Comparison of ENCODE assay signal across 18 cellular contexts in genomic region chr19:37938379-37938778, GRCh38. TPM values are rescaled to one million over a fixed set of nuclear protein-coding genes. Genes with fewer than 3 reads are reported as not detected.
DNase-seq lines count a peak whose midpoint lies in the region; ATAC-seq, FAIRE-seq and TF ChIP-seq lines count a peak whose summit lies in the region.
"Had no signal": no experiment of that assay in that cellular context is flagged by ENCODE, and none has a peak within 500 bp of the region (broad histone marks: within the 10 kb centered on the region; RNA-seq: fewer than 3 reads in every experiment).

No MANE protein-coding gene starts in this region.

- H3K27ac Mint-ChIP-seq in stimulated activated naive B cell treated with anti-CD40 and anti-IgM and Interleukin-4, amounts not matched to agents 10 μg/mL and 1 μg/mL and 100 μg/mL, for 72 hours = peak overlapping the region; percentile 20
- H3K27ac Mint-ChIP-seq: GM23338 had no signal

- TF ChIP-seq CTCF in MM.1S (IDR thresholded peaks at IDR 0.05; ENCODE audit: low read length) = no peak
- no peak for TF ChIP-seq CTCF in GM12878 (IDR thresholded peaks at IDR 0.05 in 2 of 3, conservative IDR thresholded peaks at IDR 0.05 in 1 of 3; ENCODE audit: control insufficient read depth in 2 of 3, extremely low read depth in 1 of 3, insufficient read depth in 1 of 3, low read depth in 3 of 3, low read length in 3 of 3)
- TF ChIP-seq CTCF in esophagus squamous epithelium (IDR thresholded peaks at IDR 0.05) = no peak

- no peaks in the 10 kb centered on the region for H3K27me3 ChIP-seq in MM.1S (replicated peaks; ENCODE audit: insufficient read depth, low read length)
- no peaks in the 10 kb centered on the region for H3K27me3 ChIP-seq in GM12878 (replicated peaks in 1 of 2; ENCODE audit: control insufficient read depth in 2 of 2, insufficient read depth in 2 of 2, low read length in 1 of 2)
- H3K27me3 ChIP-seq in esophagus squamous epithelium = no peaks in the 10 kb centered on the region
- H3K27me3 ChIP-seq: BLaER1 treated with 17β-estradiol and CSF1 and Interleukin-3, amounts not matched to agents 10 nM and 100 nM had no signal

- RAD21 ChIA-PET in GM12878 (lab: Charles Lee; ENCODE audit: unreplicated experiment) = interaction anchor here (1.1 to 1.3 kb wide), 2 partner anchors 15 to 108 kb away, joined by 4 to 5 read pairs; no protein-coding TSS in a partner anchor

- POLR2A ChIA-PET in GM12878 (lab: Charles Lee) = interaction anchor here (0.5 to 1.2 kb wide), 4 partner anchors 19 to 911 kb away, joined by 3 to 4 read pairs (median 4); no protein-coding TSS in a partner anchor

- H3K9ac ChIP-seq in MM.1S (ENCODE audit: low read length) = no peak overlapping the region
- H3K9ac ChIP-seq in GM12878 (ENCODE audit: control insufficient read depth, insufficient read depth, low read length) = no peak overlapping the region
- H3K9ac ChIP-seq: BLaER1 treated with 17β-estradiol and CSF1 and Interleukin-3, amounts not matched to agents 10 nM and 100 nM had no signal

- DNase-seq in activated effector memory CD4-positive, alpha-beta T cell treated with anti-CD3 and anti-CD28 coated beads, Interleukin-2, amount 50 U/mL, for 16 hours = peak; percentile 2
- DNase-seq in activated effector memory CD4-positive, alpha-beta T cell treated with Interleukin-2 at 50 U/mL for 16 hours = no peak
- DNase-seq in MM.1S (peak; percentile 21), GM12878 (ENCODE audit: low read depth, low spot score) (no peak), esophagus squamous epithelium (lab: John Stamatoyannopoulos, UW) (no peak)
- no peak for DNase-seq in stimulated activated naive B cell treated with anti-CD40 and anti-IgM and Interleukin-4, amounts not matched to agents 10 μg/mL and 1 μg/mL and 100 μg/mL, for 72 hours
- DNase-seq in activated CD4-positive, alpha-beta T cell treated with anti-CD3 and anti-CD28 coated beads for 48 hours = no peak
- DNase-seq: AML-193; CD4-positive, CD25-positive, alpha-beta regulatory T cell; COR-L47; DND-41; GDM1; H7 had no signal

- TF ChIP-seq EP300 in GM12878 (IDR thresholded peaks at IDR 0.05; ENCODE audit: borderline replicate concordance in 1 of 2, control insufficient read depth in 1 of 2, low read depth in 2 of 2, low read length in 2 of 2) = no peak

- no peak overlapping the region for H3K4me3 Mint-ChIP-seq in stimulated activated naive B cell treated with anti-CD40 and anti-IgM and Interleukin-4, amounts not matched to agents 10 μg/mL and 1 μg/mL and 100 μg/mL, for 72 hours
- H3K4me3 Mint-ChIP-seq: CD4-positive, CD25-positive, alpha-beta regulatory T cell; GM23338 had no signal

- TF ChIP-seq POLR2A in GM12878 (IDR thresholded peaks at IDR 0.05; ENCODE audit: low read depth, low read length) (no peak), esophagus squamous epithelium (IDR thresholded peaks at IDR 0.05) (no peak)

- H3K9me3 ChIP-seq in MM.1S (replicated peaks; ENCODE audit: insufficient read depth, low read length) = no peaks in the 10 kb centered on the region
- H3K9me3 ChIP-seq in GM12878 (replicated peaks; ENCODE audit: control insufficient read depth, insufficient read depth, low read length) = peaks cover 31% of the 10 kb centered on the region
- peaks cover 0 to 6% (median 0%) of the 10 kb centered on the region in 3 donors for H3K9me3 ChIP-seq in esophagus squamous epithelium

- ATAC-seq in GM12878 (no peak), GM21786 (IDR thresholded peaks at IDR 0.05; ENCODE audit: unreplicated experiment) (no peak)
- ATAC-seq in stimulated activated naive B cell treated with anti-CD40 and anti-IgM and Interleukin-4, amounts not matched to agents 10 μg/mL and 1 μg/mL and 100 μg/mL, for 72 hours (replicated peaks) = no peak
- ATAC-seq: GM23338 had no signal

- no peaks in the 10 kb centered on the region for H3K9me2 ChIP-seq in MM.1S (replicated peaks; ENCODE audit: insufficient read depth, low read length)

- no peaks in the 10 kb centered on the region for H4K20me1 ChIP-seq in MM.1S (ENCODE audit: insufficient read depth, low read length)
- H4K20me1 ChIP-seq in GM12878 (ENCODE audit: control insufficient read depth, insufficient read depth) = no peaks in the 10 kb centered on the region; the same call in 1 of the 2 replicates

- H3K9me3 Mint-ChIP-seq in stimulated activated naive B cell treated with anti-CD40 and anti-IgM and Interleukin-4, amounts not matched to agents 10 μg/mL and 1 μg/mL and 100 μg/mL, for 72 hours = peaks cover 0 to 2% of the 10 kb centered on the region in 2 donors

- no TSS peak for BruUV-seq in GM12878 (replicated peaks; lab: Mats Ljungman, UMichigan)

- no peak for FAIRE-seq in GM12878 (lab: Jason Lieb, UNC)

- H3K4me1 Mint-ChIP-seq in stimulated activated naive B cell treated with anti-CD40 and anti-IgM and Interleukin-4, amounts not matched to agents 10 μg/mL and 1 μg/mL and 100 μg/mL, for 72 hours = peaks cover 37 to 67% of the 10 kb centered on the region in 2 donors

- H3K79me2 ChIP-seq in MM.1S (ENCODE audit: low read length) = 0 out of 2 replicates have a peak, but pooled peaks cover 9% of the 10 kb centered on the region
- H3K79me2 ChIP-seq in GM12878 (ENCODE audit: control insufficient read depth, insufficient read depth, low read length) = peaks cover 72% of the 10 kb centered on the region

- CTCF ChIA-PET in GM12878 (lab: Yijun Ruan, JAX) = interaction anchor here (0.6 to 2.0 kb wide), 4 partner anchors 10 to 1726 kb away, joined by 3 to 7 read pairs (median 4); no protein-coding TSS in a partner anchor

- H2AFZ ChIP-seq in MM.1S (ENCODE audit: low read length) (no peak overlapping the region), GM12878 (ENCODE audit: control insufficient read depth, low read depth, low read length) (no peak overlapping the region)
- H2AFZ ChIP-seq: GM23338 had no signal

- WGBS in GM12878 (ENCODE audit: insufficient coverage, insufficient replicate concordance, low lambda C conversion rate, missing lambda C conversion rate) = 78% methylated on average over 1 of the region's 1 CpG
- WGBS in esophagus squamous epithelium, 2 donors = 80 to 92% methylated on average over 1 of the region's 1 CpG

- H3K27me3 Mint-ChIP-seq in stimulated activated naive B cell treated with anti-CD40 and anti-IgM and Interleukin-4, amounts not matched to agents 10 μg/mL and 1 μg/mL and 100 μg/mL, for 72 hours = no peaks in the 10 kb centered on the region
- H3K27me3 Mint-ChIP-seq: CD4-positive, CD25-positive, alpha-beta regulatory T cell had no signal

- no peaks in the 10 kb centered on the region for H3F3A ChIP-seq in MM.1S (ENCODE audit: insufficient read depth, low read length)

- no peak overlapping the region for H3K4me3 ChIP-seq in MM.1S (ENCODE audit: low read length)
- H3K4me3 ChIP-seq in GM12878 = no peak overlapping the region; the same call in 1 of the 2 replicates
- H3K4me3 ChIP-seq in esophagus squamous epithelium = no peak overlapping the region
- H3K4me3 ChIP-seq: BLaER1 treated with 17β-estradiol and CSF1 and Interleukin-3, amounts not matched to agents 10 nM and 100 nM; GM23338 had no signal

- H3K4me1 ChIP-seq in MM.1S (ENCODE audit: low read length) = peaks cover 9% of the 10 kb centered on the region; the same call in 1 of the 2 replicates
- H3K4me1 ChIP-seq in GM12878 (ENCODE audit: control insufficient read depth, insufficient read depth, low read length) = peaks cover 3% of the 10 kb centered on the region; the same call in 1 of the 2 replicates
- H3K4me1 ChIP-seq in esophagus squamous epithelium = peaks cover 6 to 27% (median 10%) of the 10 kb centered on the region in 3 donors

- no peak for TF ChIP-seq RAD21 in GM12878 (IDR thresholded peaks at IDR 0.05; ENCODE audit: insufficient read depth, low read depth, low read length)

- H3K4me2 ChIP-seq in MM.1S (ENCODE audit: low read depth, low read length) = no peak overlapping the region
- H3K4me2 ChIP-seq in GM12878 (ENCODE audit: control insufficient read depth, insufficient read depth) = no peak overlapping the region
- H3K4me2 ChIP-seq: GM23338 had no signal

- intact Hi-C loops in GM12878 (cut with micrococcal nuclease; ENCODE audit: unreplicated experiment) = loop anchor here (2.0 kb wide), 1 partner anchor 14 kb away; no protein-coding TSS in a partner anchor
- intact Hi-C loops in esophagus squamous epithelium (cut with DNase I) = no loop called here

- H3K36me3 Mint-ChIP-seq in stimulated activated naive B cell treated with anti-CD40 and anti-IgM and Interleukin-4, amounts not matched to agents 10 μg/mL and 1 μg/mL and 100 μg/mL, for 72 hours = peaks cover 49 to 78% of the 10 kb centered on the region in 2 donors

- H3K36me3 ChIP-seq in MM.1S (replicated peaks; ENCODE audit: insufficient read depth, low read length) (no peaks in the 10 kb centered on the region), GM12878 (ENCODE audit: control insufficient read depth in 2 of 2, insufficient read depth in 2 of 2, low read length in 1 of 2) (peaks cover 6 to 34% of the 10 kb centered on the region in 2 experiments; a peak in 3 of 4 replicates), esophagus squamous epithelium (no peaks in the 10 kb centered on the region)

- in situ Hi-C loops in GM12878 (cut with MboI) = no loop called here

- SMC1A ChIA-PET in GM12878 (lab: Charles Lee; ENCODE audit: uncharacterized antibody, unreplicated experiment) = interaction anchor here (0.8 to 1.7 kb wide), 6 partner anchors 10 to 156 kb away, joined by 3 to 5 read pairs (median 4); no protein-coding TSS in a partner anchor

- H3K27ac ChIP-seq in MM.1S (ENCODE audit: low read length) (no peak overlapping the region; the same call in 1 of the 2 replicates), GM12878 (ENCODE audit: control insufficient read depth, insufficient read depth) (no peak overlapping the region), esophagus squamous epithelium (no peak overlapping the region)
- H3K27ac ChIP-seq: 22Rv1; BLaER1 treated with 17β-estradiol and CSF1 and Interleukin-3, amounts not matched to agents 10 nM and 100 nM had no signal

RNA-seq across cellular contexts. Expression of gene SIPA1L3, which starts 31.4 kb away (rescaled TPM):
- total RNA-seq in GM12878 (2013; cell fraction: nucleolus; rRNA removed) = 281 and 318 TPM in 2 replicates
- total RNA-seq in GM12878 (2014; rRNA removed) = 21.8 and 23.7 TPM in 2 replicates
- total RNA-seq in GM12878 (2014; rRNA removed; fragmentation: Illumina TruSeq; extraction: Trizol) = 25.1 and 25.2 TPM in 2 replicates
- 66.2 and 71.1 TPM in 2 replicates for total RNA-seq in GM12878 (2021)
- polyA plus RNA-seq in GM12878 (2011; ENCODE audit: low read depth) = 10.4 TPM
- polyA plus RNA-seq in GM12878 (2011; rRNA removed) = 8.5 and 14.3 TPM in 2 replicates
- polyA plus RNA-seq in GM12878 (2011; cell fraction: cytosol; rRNA removed) = 10.2 and 16.8 TPM in 2 replicates
- 17.8 and 28.7 TPM in 2 replicates for polyA plus RNA-seq in GM12878 (2011; cell fraction: nucleus; rRNA removed)
- polyA plus RNA-seq in GM12878 (2012) = 19.0 and 28.9 TPM in 2 replicates
- 14.5 and 19.1 TPM in 2 replicates for polyA plus RNA-seq in GM12878 (2014; fragmentation: Illumina TruSeq; extraction: Trizol)
- polyA plus RNA-seq in GM12878 (2014; fragmentation: Nextera tagmentation; extraction: Ambion mirVana) = under 1 TPM; 0.24 to 0.63 TPM
- polyA plus RNA-seq in GM12878 (2014; rRNA removed) = 19.2 and 24.2 TPM in 2 replicates
- polyA plus RNA-seq in GM12878 (2016; fragmentation: Nextera tagmentation; extraction: Ambion mirVana) = 10 to 100 TPM; 17.7 to 23.3 TPM
- 33.6 and 41.5 TPM in 2 replicates for polyA minus RNA-seq in GM12878 (2011; rRNA and poly(A)+ RNA removed)
- polyA minus RNA-seq in GM12878 (2011; cell fraction: cytosol; rRNA and poly(A)+ RNA removed) = 32.3 and 34.3 TPM in 2 replicates
- 23.3 and 46.3 TPM in 2 replicates for polyA minus RNA-seq in GM12878 (2011; cell fraction: nucleus; rRNA and poly(A)+ RNA removed)
- total RNA-seq in esophagus squamous epithelium = 10 to 100 TPM; 11.1 to 25.3 (median 14.5) TPM

RNA-seq across cellular contexts. Expression of gene WDR87, which starts 32.0 kb away (rescaled TPM):
- total RNA-seq in GM12878 (2013; cell fraction: nucleolus; rRNA removed) = not detected in 2 replicates
- total RNA-seq in GM12878 (2014; rRNA removed) (under 0.01 TPM in 1 of 2 replicates, not detected in the other), GM12878 (2014; rRNA removed; fragmentation: Illumina TruSeq; extraction: Trizol) (not detected in 2 replicates), GM12878 (2021) (not detected in 2 replicates), esophagus squamous epithelium (not detected)
- polyA plus RNA-seq in GM12878 (2011; ENCODE audit: low read depth) = not detected
- polyA plus RNA-seq in GM12878 (2011; rRNA removed) (not detected in 2 replicates), GM12878 (2014; fragmentation: Illumina TruSeq; extraction: Trizol) (0.03 TPM in 1 of 2 replicates, not detected in the other), GM12878 (2014; fragmentation: Nextera tagmentation; extraction: Ambion mirVana) (not detected), GM12878 (2014; rRNA removed) (not detected in 2 replicates), GM12878 (2016; fragmentation: Nextera tagmentation; extraction: Ambion mirVana) (not detected)
- not detected in 2 replicates for polyA plus RNA-seq in GM12878 (2011; cell fraction: cytosol; rRNA removed)
- not detected in 2 replicates for polyA plus RNA-seq in GM12878 (2011; cell fraction: nucleus; rRNA removed)
- not detected in 2 replicates for polyA plus RNA-seq in GM12878 (2012)
- not detected in 2 replicates for polyA minus RNA-seq in GM12878 (2011; rRNA and poly(A)+ RNA removed)
- polyA minus RNA-seq in GM12878 (2011; cell fraction: cytosol; rRNA and poly(A)+ RNA removed) = not detected in 2 replicates
- polyA minus RNA-seq in GM12878 (2011; cell fraction: nucleus; rRNA and poly(A)+ RNA removed) = not detected in 2 replicates
- total RNA-seq: CD4-positive, CD25-positive, alpha-beta regulatory T cell; GM23338; H7; HT-29 had no signal
- polyA plus RNA-seq: CD4-positive, CD25-positive, alpha-beta regulatory T cell had no signal

Comparison
In these comparisons a context has a peak if more than half of its experiments do, and no peak if none do; other contexts are left out.
1. DNase-seq: peak in activated effector memory CD4-positive, alpha-beta T cell treated with anti-CD3 and anti-CD28 coated beads, Interleukin-2, amount 50 U/mL, for 16 hours (single experiment) and MM.1S (single experiment); none in activated effector memory CD4-positive, alpha-beta T cell treated with Interleukin-2 at 50 U/mL for 16 hours (single experiment), GM12878 (single experiment), stimulated activated naive B cell treated with anti-CD40 and anti-IgM and Interleukin-4, amounts not matched to agents 10 μg/mL and 1 μg/mL and 100 μg/mL, for 72 hours (single experiment), activated CD4-positive, alpha-beta T cell treated with anti-CD3 and anti-CD28 coated beads for 48 hours (single experiment) and esophagus squamous epithelium (single experiment).